1 cellular context compared by ENCODE assay signal in the genomic region with DNA sequence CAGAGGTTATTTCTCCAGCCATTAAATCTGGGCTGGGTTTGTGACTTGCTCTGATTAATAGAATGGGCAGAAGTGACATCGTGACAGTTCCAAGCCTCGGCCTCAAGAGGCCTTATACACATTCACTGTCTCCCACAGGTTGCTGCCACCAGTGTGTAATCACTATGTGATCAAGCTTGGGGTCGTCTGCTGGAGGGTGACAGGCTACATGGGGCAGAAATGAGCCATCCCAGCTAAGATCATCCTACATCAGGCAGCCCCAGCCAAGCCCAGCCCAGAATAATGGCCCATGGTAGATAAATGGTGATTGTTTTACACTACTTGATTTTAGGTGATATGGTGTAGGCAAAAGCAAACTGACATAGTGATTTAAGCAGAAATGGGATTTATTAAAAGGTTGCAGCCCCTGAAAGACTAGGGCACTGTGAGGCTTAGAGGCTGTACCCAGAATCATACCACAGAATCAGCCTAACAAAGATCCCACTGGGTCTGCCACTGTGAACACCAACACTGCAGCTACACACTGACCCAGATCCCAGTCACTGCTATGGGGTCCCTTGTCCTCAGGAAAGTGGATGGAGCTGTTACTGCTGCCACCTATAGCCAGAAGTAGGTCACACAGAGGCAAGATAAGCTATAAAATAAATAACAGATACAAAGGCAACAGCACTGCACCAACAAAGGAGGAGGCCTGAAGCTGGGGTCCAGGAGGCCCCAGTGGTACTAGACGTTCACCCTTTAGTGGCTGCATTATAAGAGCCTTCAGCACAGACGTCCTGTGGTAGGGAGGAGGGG.
TF ChIP-seq lines count a peak whose summit lies in the region.

No MANE protein-coding gene starts in this region.

TF ChIP-seq in H1, 55 proteins besides CTCF, POLR2A, EP300 and RAD21 (continued from another document):
- TF ChIP-seq, protein P1, sequence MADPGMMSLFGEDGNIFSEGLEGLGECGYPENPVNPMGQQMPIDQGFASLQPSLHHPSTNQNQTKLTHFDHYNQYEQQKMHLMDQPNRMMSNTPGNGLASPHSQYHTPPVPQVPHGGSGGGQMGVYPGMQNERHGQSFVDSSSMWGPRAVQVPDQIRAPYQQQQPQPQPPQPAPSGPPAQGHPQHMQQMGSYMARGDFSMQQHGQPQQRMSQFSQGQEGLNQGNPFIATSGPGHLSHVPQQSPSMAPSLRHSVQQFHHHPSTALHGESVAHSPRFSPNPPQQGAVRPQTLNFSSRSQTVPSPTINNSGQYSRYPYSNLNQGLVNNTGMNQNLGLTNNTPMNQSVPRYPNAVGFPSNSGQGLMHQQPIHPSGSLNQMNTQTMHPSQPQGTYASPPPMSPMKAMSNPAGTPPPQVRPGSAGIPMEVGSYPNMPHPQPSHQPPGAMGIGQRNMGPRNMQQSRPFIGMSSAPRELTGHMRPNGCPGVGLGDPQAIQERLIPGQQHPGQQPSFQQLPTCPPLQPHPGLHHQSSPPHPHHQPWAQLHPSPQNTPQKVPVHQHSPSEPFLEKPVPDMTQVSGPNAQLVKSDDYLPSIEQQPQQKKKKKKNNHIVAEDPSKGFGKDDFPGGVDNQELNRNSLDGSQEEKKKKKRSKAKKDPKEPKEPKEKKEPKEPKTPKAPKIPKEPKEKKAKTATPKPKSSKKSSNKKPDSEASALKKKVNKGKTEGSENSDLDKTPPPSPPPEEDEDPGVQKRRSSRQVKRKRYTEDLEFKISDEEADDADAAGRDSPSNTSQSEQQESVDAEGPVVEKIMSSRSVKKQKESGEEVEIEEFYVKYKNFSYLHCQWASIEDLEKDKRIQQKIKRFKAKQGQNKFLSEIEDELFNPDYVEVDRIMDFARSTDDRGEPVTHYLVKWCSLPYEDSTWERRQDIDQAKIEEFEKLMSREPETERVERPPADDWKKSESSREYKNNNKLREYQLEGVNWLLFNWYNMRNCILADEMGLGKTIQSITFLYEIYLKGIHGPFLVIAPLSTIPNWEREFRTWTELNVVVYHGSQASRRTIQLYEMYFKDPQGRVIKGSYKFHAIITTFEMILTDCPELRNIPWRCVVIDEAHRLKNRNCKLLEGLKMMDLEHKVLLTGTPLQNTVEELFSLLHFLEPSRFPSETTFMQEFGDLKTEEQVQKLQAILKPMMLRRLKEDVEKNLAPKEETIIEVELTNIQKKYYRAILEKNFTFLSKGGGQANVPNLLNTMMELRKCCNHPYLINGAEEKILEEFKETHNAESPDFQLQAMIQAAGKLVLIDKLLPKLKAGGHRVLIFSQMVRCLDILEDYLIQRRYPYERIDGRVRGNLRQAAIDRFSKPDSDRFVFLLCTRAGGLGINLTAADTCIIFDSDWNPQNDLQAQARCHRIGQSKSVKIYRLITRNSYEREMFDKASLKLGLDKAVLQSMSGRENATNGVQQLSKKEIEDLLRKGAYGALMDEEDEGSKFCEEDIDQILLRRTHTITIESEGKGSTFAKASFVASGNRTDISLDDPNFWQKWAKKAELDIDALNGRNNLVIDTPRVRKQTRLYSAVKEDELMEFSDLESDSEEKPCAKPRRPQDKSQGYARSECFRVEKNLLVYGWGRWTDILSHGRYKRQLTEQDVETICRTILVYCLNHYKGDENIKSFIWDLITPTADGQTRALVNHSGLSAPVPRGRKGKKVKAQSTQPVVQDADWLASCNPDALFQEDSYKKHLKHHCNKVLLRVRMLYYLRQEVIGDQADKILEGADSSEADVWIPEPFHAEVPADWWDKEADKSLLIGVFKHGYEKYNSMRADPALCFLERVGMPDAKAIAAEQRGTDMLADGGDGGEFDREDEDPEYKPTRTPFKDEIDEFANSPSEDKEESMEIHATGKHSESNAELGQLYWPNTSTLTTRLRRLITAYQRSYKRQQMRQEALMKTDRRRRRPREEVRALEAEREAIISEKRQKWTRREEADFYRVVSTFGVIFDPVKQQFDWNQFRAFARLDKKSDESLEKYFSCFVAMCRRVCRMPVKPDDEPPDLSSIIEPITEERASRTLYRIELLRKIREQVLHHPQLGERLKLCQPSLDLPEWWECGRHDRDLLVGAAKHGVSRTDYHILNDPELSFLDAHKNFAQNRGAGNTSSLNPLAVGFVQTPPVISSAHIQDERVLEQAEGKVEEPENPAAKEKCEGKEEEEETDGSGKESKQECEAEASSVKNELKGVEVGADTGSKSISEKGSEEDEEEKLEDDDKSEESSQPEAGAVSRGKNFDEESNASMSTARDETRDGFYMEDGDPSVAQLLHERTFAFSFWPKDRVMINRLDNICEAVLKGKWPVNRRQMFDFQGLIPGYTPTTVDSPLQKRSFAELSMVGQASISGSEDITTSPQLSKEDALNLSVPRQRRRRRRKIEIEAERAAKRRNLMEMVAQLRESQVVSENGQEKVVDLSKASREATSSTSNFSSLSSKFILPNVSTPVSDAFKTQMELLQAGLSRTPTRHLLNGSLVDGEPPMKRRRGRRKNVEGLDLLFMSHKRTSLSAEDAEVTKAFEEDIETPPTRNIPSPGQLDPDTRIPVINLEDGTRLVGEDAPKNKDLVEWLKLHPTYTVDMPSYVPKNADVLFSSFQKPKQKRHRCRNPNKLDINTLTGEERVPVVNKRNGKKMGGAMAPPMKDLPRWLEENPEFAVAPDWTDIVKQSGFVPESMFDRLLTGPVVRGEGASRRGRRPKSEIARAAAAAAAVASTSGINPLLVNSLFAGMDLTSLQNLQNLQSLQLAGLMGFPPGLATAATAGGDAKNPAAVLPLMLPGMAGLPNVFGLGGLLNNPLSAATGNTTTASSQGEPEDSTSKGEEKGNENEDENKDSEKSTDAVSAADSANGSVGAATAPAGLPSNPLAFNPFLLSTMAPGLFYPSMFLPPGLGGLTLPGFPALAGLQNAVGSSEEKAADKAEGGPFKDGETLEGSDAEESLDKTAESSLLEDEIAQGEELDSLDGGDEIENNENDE (IDR thresholded peaks at IDR 0.05; ENCODE audit: insufficient replicate concordance, low read length), result no peak
- TF ChIP-seq SP2 (IDR thresholded peaks at IDR 0.05; ENCODE audit: low read length) (no peak), SAP30 (IDR thresholded peaks at IDR 0.05; ENCODE audit: insufficient read depth, insufficient replicate concordance, low read length) (no peak)
